ENCODE assay signal across 8 cellular contexts in genomic region chr6:128600397-128600951, GRCh38.
DNase-seq lines count a peak whose midpoint lies in the region; ATAC-seq and TF ChIP-seq lines count a peak whose summit lies in the region.

No MANE protein-coding gene starts in this region.

- WGBS in heart left ventricle, 4 donors: 30 to 43% (median 35%) methylated on average over 4 of the region's 4 CpGs

- H3K27ac ChIP-seq in heart left ventricle: peak overlapping the region in 2 of 12 donors; percentile 12 to 17
- H3K27ac ChIP-seq in SJSA1: peak overlapping the region; percentile 87

- TF ChIP-seq CTCF in heart left ventricle (IDR thresholded peaks at IDR 0.05): no peak

- TF ChIP-seq POLR2A in heart left ventricle (IDR thresholded peaks at IDR 0.05): no peak

- H3K4me3 ChIP-seq in heart left ventricle (no peak overlapping the region), SJSA1 (no peak overlapping the region)

- H3K36me3 ChIP-seq in heart left ventricle (no peaks in the 10 kb centered on the region), SJSA1 (no peaks in the 10 kb centered on the region)

- H3K9me3 ChIP-seq in heart left ventricle: no peaks in the 10 kb centered on the region
- no peaks in the 10 kb centered on the region for H3K9me3 ChIP-seq in SJSA1 (replicated peaks)

- ATAC-seq in heart left ventricle: peak in 3 of 4 donors; percentile 44 to 66 (median 56)
- no peak for ATAC-seq in Right ventricle myocardium inferior
- ATAC-seq in HG03280 (IDR thresholded peaks at IDR 0.05; ENCODE audit: unreplicated experiment): peak; percentile 53
- no peak for ATAC-seq in GM18520 (IDR thresholded peaks at IDR 0.05; ENCODE audit: unreplicated experiment)

- H3K27me3 ChIP-seq in heart left ventricle (no peaks in the 10 kb centered on the region), SJSA1 (replicated peaks) (no peaks in the 10 kb centered on the region)

- intact Hi-C loops in heart left ventricle (cut with DNase I) (loop anchor here in 1 of 10 donors (5.0 kb wide), 1 partner anchor 47 kb away; no protein-coding TSS in a partner anchor), Right ventricle myocardium inferior (cut with DNase I) (no loop called here)

- H3K4me1 ChIP-seq in heart left ventricle (peaks cover 0 to 32% (median 12%) of the 10 kb centered on the region in 12 donors), SJSA1 (replicated peaks) (peaks cover 30% of the 10 kb centered on the region)

- peak in 1 of 5 donors; percentile 10 for DNase-seq in heart left ventricle
- DNase-seq in Right ventricle myocardium inferior (ENCODE audit: missing footprints): no peak
- peak; percentile 73 to 78 for DNase-seq in SJSA1 (ENCODE audit: low read depth in 1 of 2, low spot score in 2 of 2)
- peak; percentile 88 to 96 for DNase-seq in lung microvascular endothelial cell (ENCODE audit: low read depth in 2 of 2)
- DNase-seq in stimulated activated naive CD4-positive, alpha-beta T cell treated with Interleukin-2 at 50 U/mL for 16 hours (lab: John Stamatoyannopoulos, UW): no peak
- no peak for DNase-seq in NK-92 (lab: John Stamatoyannopoulos, UW; ENCODE audit: unreplicated experiment)

Comparison
In these comparisons a context has a peak if more than half of its experiments do, and no peak if none do; other contexts are left out.
1. ATAC-seq: peak in heart left ventricle (3 of 4) and HG03280 (single experiment); none in Right ventricle myocardium inferior (single experiment) and GM18520 (single experiment).
2. DNase-seq: peak in SJSA1 (2 of 2) and lung microvascular endothelial cell (2 of 2); none in Right ventricle myocardium inferior (single experiment), stimulated activated naive CD4-positive, alpha-beta T cell treated with Interleukin-2 at 50 U/mL for 16 hours (single experiment) and NK-92 (single experiment).